In the genomic region with DNA sequence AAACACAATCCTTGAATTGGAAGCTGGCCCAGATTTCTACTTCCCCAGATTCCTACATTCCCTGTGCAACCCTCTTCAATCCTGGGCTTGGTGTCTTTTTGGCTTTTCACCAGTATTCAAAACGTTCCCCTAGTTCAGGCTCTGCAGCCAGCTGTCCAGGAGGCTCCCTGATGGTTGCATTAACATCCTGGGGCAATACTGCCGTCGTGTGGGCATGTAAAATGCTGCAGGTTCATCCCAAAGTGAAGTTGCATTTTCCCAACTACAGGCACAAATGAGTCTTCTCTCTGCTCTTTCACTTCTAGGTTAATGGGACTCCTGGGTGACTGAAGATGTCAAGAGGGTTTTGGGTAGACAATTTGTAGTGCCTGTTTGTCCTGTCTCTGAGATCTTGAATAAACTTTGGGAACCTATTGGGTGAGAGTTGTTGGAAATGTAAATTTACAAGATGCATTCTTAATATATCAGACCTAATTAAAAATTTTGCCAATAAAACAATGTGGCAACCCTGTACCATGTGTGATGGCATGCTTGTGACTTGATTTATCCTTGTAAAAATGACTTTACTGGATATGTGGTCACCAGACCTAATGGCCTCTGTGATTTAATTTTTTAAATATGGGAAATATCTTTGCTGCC, we compare ENCODE assay signal across 1 cellular context.
TF ChIP-seq lines count a peak whose summit lies in the region.

No MANE protein-coding gene starts in this region.

TF ChIP-seq in SK-N-SH, 30 proteins besides CTCF, POLR2A, EP300 and RAD21:
- TF ChIP-seq SMC3 (IDR thresholded peaks at IDR 0.05; ENCODE audit: low read depth, low read length) = peak; percentile 44
- no peak for TF ChIP-seq MXI1 (IDR thresholded peaks at IDR 0.05; ENCODE audit: low read depth, low read length)
